8 cellular contexts compared by ENCODE assay signal in genomic region chr19:52140077-52140710, GRCh38. TPM values are rescaled to one million over a fixed set of nuclear protein-coding genes. Genes with fewer than 3 reads are reported as not detected.
DNase-seq lines count a peak whose midpoint lies in the region; ATAC-seq and TF ChIP-seq lines count a peak whose summit lies in the region.

No MANE protein-coding gene starts in this region.

- intact Hi-C loops in thyroid gland (cut with DNase I) = no loop called here

- no peak for ATAC-seq in activated CD8-positive, alpha-beta T cell treated with anti-CD3 and anti-CD28 coated beads, Interleukin-2, amount 10 ng/mL, durations not matched to agents 7 days and 5 days
- no peak for ATAC-seq in HG03159 (IDR thresholded peaks at IDR 0.05; ENCODE audit: unreplicated experiment)

- peak overlapping the region; percentile 92 for H3K4me3 Mint-ChIP-seq in activated CD4-positive, alpha-beta T cell treated with anti-CD3 and anti-CD28 coated beads, Interleukin-2, amount 10 ng/mL, durations not matched to agents 7 days and 5 days
- peak overlapping the region; percentile 92 for H3K4me3 Mint-ChIP-seq in activated CD8-positive, alpha-beta T cell treated with anti-CD3 and anti-CD28 coated beads, Interleukin-2, amount 10 ng/mL, durations not matched to agents 7 days and 5 days

- TF ChIP-seq POLR2A in thyroid gland (IDR thresholded peaks at IDR 0.05) = no peak

- H3K27ac ChIP-seq in thyroid gland = peak overlapping the region; percentile 26 to 55 (median 53)

- H3K36me3 ChIP-seq in kidney epithelial cell (ENCODE audit: control insufficient read depth, insufficient read depth, low read length) = no peaks in the 10 kb centered on the region
- no peaks in the 10 kb centered on the region for H3K36me3 ChIP-seq in thyroid gland

- no peak for DNase-seq in activated CD4-positive, alpha-beta T cell treated with anti-CD3 and anti-CD28 coated beads, Interleukin-2, amount 10 ng/mL, durations not matched to agents 7 days and 5 days
- DNase-seq in activated CD4-positive, alpha-beta T cell treated with anti-CD3 and anti-CD28 coated beads, Interleukin-2, amount 50 U/mL, for 1 hour = no peak
- no peak for DNase-seq in activated CD8-positive, alpha-beta T cell treated with anti-CD3 and anti-CD28 coated beads, Interleukin-2, amount 10 ng/mL, durations not matched to agents 7 days and 5 days
- DNase-seq in kidney epithelial cell (ENCODE audit: low read depth) (no peak), thyroid gland (peak in 1 of 2 donors; percentile 5), NCI-H1930 (lab: John Stamatoyannopoulos, UW) (no peak), DMS 273 (lab: John Stamatoyannopoulos, UW; ENCODE audit: unreplicated experiment) (no peak)

- CTCF ChIA-PET in activated CD4-positive, alpha-beta T cell treated with anti-CD3 and anti-CD28 coated beads, Interleukin-2, amount 10 ng/mL, durations not matched to agents 7 days and 5 days (lab: Charles Lee) = interaction anchor here (1.6 kb wide), 1 partner anchor 97 kb away, joined by 7 read pairs; no protein-coding TSS in a partner anchor
- CTCF ChIA-PET in activated CD8-positive, alpha-beta T cell treated with anti-CD3 and anti-CD28 coated beads, Interleukin-2, amount 10 ng/mL, durations not matched to agents 7 days and 5 days (lab: Charles Lee) = interaction anchor here (1.0 to 3.5 kb wide), 3 partner anchors 9 to 97 kb away, joined by 3 to 27 read pairs (median 4); no protein-coding TSS in a partner anchor

- peak overlapping the region; percentile 97 for H3K27ac Mint-ChIP-seq in activated CD4-positive, alpha-beta T cell treated with anti-CD3 and anti-CD28 coated beads, Interleukin-2, amount 10 ng/mL, durations not matched to agents 7 days and 5 days
- peak overlapping the region; percentile 93 for H3K27ac Mint-ChIP-seq in activated CD8-positive, alpha-beta T cell treated with anti-CD3 and anti-CD28 coated beads, Interleukin-2, amount 10 ng/mL, durations not matched to agents 7 days and 5 days

- POLR2A ChIA-PET in activated CD4-positive, alpha-beta T cell treated with anti-CD3 and anti-CD28 coated beads, Interleukin-2, amount 10 ng/mL, durations not matched to agents 7 days and 5 days (lab: Charles Lee) = no interaction called here
- POLR2A ChIA-PET in activated CD8-positive, alpha-beta T cell treated with anti-CD3 and anti-CD28 coated beads, Interleukin-2, amount 10 ng/mL, durations not matched to agents 7 days and 5 days (lab: Charles Lee) = interaction anchor here (2.3 kb wide), 1 partner anchor 49 kb away, joined by 7 read pairs; no protein-coding TSS in a partner anchor

- H3K9me3 ChIP-seq in thyroid gland = no peaks in the 10 kb centered on the region

- peaks cover 47% of the 10 kb centered on the region for H3K36me3 Mint-ChIP-seq in activated CD4-positive, alpha-beta T cell treated with anti-CD3 and anti-CD28 coated beads, Interleukin-2, amount 10 ng/mL, durations not matched to agents 7 days and 5 days (ENCODE audit: low read depth)
- H3K36me3 Mint-ChIP-seq in activated CD8-positive, alpha-beta T cell treated with anti-CD3 and anti-CD28 coated beads, Interleukin-2, amount 10 ng/mL, durations not matched to agents 7 days and 5 days (ENCODE audit: low read depth) = peaks cover 48% of the 10 kb centered on the region

- peaks cover 46% of the 10 kb centered on the region for H3K9me3 Mint-ChIP-seq in activated CD4-positive, alpha-beta T cell treated with anti-CD3 and anti-CD28 coated beads, Interleukin-2, amount 10 ng/mL, durations not matched to agents 7 days and 5 days
- peaks cover 36% of the 10 kb centered on the region for H3K9me3 Mint-ChIP-seq in activated CD8-positive, alpha-beta T cell treated with anti-CD3 and anti-CD28 coated beads, Interleukin-2, amount 10 ng/mL, durations not matched to agents 7 days and 5 days (ENCODE audit: insufficient read depth)

- H3K4me3 ChIP-seq in kidney epithelial cell (ENCODE audit: low read depth, low read length) (peak overlapping the region; percentile 21), thyroid gland (replicated peaks in 1 of 3) (peak overlapping the region in 1 of 3 donors; percentile 87)

- H3K27me3 ChIP-seq in kidney epithelial cell (ENCODE audit: control insufficient read depth, insufficient read depth, low read length) (no peaks in the 10 kb centered on the region), thyroid gland (no peaks in the 10 kb centered on the region)

- TF ChIP-seq CTCF in kidney epithelial cell (IDR thresholded peaks at IDR 0.05; ENCODE audit: insufficient read depth, low read length, poor library complexity, severe bottlenecking) (no peak), thyroid gland (IDR thresholded peaks at IDR 0.05) (no peak)

- H3K4me1 Mint-ChIP-seq in activated CD4-positive, alpha-beta T cell treated with anti-CD3 and anti-CD28 coated beads, Interleukin-2, amount 10 ng/mL, durations not matched to agents 7 days and 5 days = peaks cover 29% of the 10 kb centered on the region
- H3K4me1 Mint-ChIP-seq in activated CD8-positive, alpha-beta T cell treated with anti-CD3 and anti-CD28 coated beads, Interleukin-2, amount 10 ng/mL, durations not matched to agents 7 days and 5 days (ENCODE audit: low read depth) = peaks cover 29% of the 10 kb centered on the region

- 12 to 15% methylated on average over 18 of the region's 18 CpGs for WGBS in thyroid gland, 2 donors

- no peaks in the 10 kb centered on the region for H3K27me3 Mint-ChIP-seq in activated CD4-positive, alpha-beta T cell treated with anti-CD3 and anti-CD28 coated beads, Interleukin-2, amount 10 ng/mL, durations not matched to agents 7 days and 5 days
- H3K27me3 Mint-ChIP-seq in activated CD8-positive, alpha-beta T cell treated with anti-CD3 and anti-CD28 coated beads, Interleukin-2, amount 10 ng/mL, durations not matched to agents 7 days and 5 days (ENCODE audit: low read depth) = no peaks in the 10 kb centered on the region

- H3K4me1 ChIP-seq in thyroid gland = peaks cover 0 to 10% of the 10 kb centered on the region in 2 donors

RNA-seq across cellular contexts. Expression of gene ZNF616, which starts 0.5 kb away (rescaled TPM):
- total RNA-seq in activated CD4-positive, alpha-beta T cell treated with anti-CD3 and anti-CD28 coated beads, Interleukin-2, amount 10 ng/mL, durations not matched to agents 7 days and 5 days = 1 to 10 TPM; 7.5 to 8.3 TPM
- total RNA-seq in activated CD8-positive, alpha-beta T cell treated with anti-CD3 and anti-CD28 coated beads, Interleukin-2, amount 10 ng/mL, durations not matched to agents 7 days and 5 days = 1 to 10 TPM; 6.2 to 8.4 TPM
- 4.6 and 12.9 TPM in 2 replicates for total RNA-seq in kidney epithelial cell
- total RNA-seq in thyroid gland = 10 to 100 TPM; 11.0 to 14.1 (median 13.2) TPM

RNA-seq across cellular contexts. Expression of gene ZNF836, which starts 31.2 kb away (rescaled TPM):
- total RNA-seq in activated CD4-positive, alpha-beta T cell treated with anti-CD3 and anti-CD28 coated beads, Interleukin-2, amount 10 ng/mL, durations not matched to agents 7 days and 5 days = 10 to 100 TPM; 21.7 to 23.5 TPM
- total RNA-seq in activated CD8-positive, alpha-beta T cell treated with anti-CD3 and anti-CD28 coated beads, Interleukin-2, amount 10 ng/mL, durations not matched to agents 7 days and 5 days = 10 to 100 TPM; 15.5 to 18.7 TPM
- total RNA-seq in kidney epithelial cell (4.8 and 9.9 TPM in 2 replicates), thyroid gland (10 to 100 TPM in 3 of 4 donors, 1 to 10 TPM in 1; 7.2 to 15.9 (median 12.3) TPM)

RNA-seq across cellular contexts. Expression of gene ZNF841, which starts 44.6 kb away (rescaled TPM):
- 10 to 100 TPM; 27.7 to 27.9 TPM for total RNA-seq in activated CD4-positive, alpha-beta T cell treated with anti-CD3 and anti-CD28 coated beads, Interleukin-2, amount 10 ng/mL, durations not matched to agents 7 days and 5 days
- total RNA-seq in activated CD8-positive, alpha-beta T cell treated with anti-CD3 and anti-CD28 coated beads, Interleukin-2, amount 10 ng/mL, durations not matched to agents 7 days and 5 days = 10 to 100 TPM; 26.2 to 28.0 TPM
- total RNA-seq in kidney epithelial cell (8.4 and 10.3 TPM in 2 replicates), thyroid gland (10 to 100 TPM; 14.9 to 23.9 (median 18.0) TPM)

RNA-seq across cellular contexts. Expression of gene PPP2R1A, which starts 49.7 kb away (rescaled TPM):
- 100 to 1,000 TPM; 184 to 214 TPM for total RNA-seq in activated CD4-positive, alpha-beta T cell treated with anti-CD3 and anti-CD28 coated beads, Interleukin-2, amount 10 ng/mL, durations not matched to agents 7 days and 5 days
- 100 to 1,000 TPM; 223 to 225 TPM for total RNA-seq in activated CD8-positive, alpha-beta T cell treated with anti-CD3 and anti-CD28 coated beads, Interleukin-2, amount 10 ng/mL, durations not matched to agents 7 days and 5 days
- total RNA-seq in kidney epithelial cell (329 and 361 TPM in 2 replicates), thyroid gland (100 to 1,000 TPM; 120 to 272 (median 258) TPM)
